ENCODE assay signal across 19 cellular contexts in genomic region chr5:127321465-127321864, GRCh38. TPM values are rescaled to one million over a fixed set of nuclear protein-coding genes. Genes with fewer than 3 reads are reported as not detected.
"Had no signal": no experiment of that assay in that cellular context is flagged by ENCODE, and none has a peak within 500 bp of the region (broad histone marks: within the 10 kb centered on the region; RNA-seq: fewer than 3 reads in every experiment).

No MANE protein-coding gene starts in this region.

- ATAC-seq: esophagus mucosa; heart left ventricle; naive thymus-derived CD8-positive, alpha-beta T cell had no signal

- H3K27ac ChIP-seq: heart left ventricle, neural progenitor cell, ovary, right atrium auricular region, sigmoid colon, skin epidermis, testis, transverse colon had no signal

- H3K27me3 ChIP-seq: heart left ventricle, neural progenitor cell, ovary, right atrium auricular region, sigmoid colon, testis, transverse colon had no signal

- H3K4me3 Mint-ChIP-seq: naive thymus-derived CD8-positive, alpha-beta T cell; neural progenitor cell; stimulated activated naive CD8-positive, alpha-beta T cell treated with anti-CD3 and anti-CD28 coated beads, Interleukin-15, amount 100 ng/mL, for 72 hours had no signal

- H3K4me3 ChIP-seq: heart left ventricle, neural progenitor cell, ovary, right atrium auricular region, sigmoid colon, skin epidermis, testis, transverse colon had no signal

- H3K36me3 Mint-ChIP-seq: naive thymus-derived CD8-positive, alpha-beta T cell had no signal

- FAIRE-seq: endometrium, frontal cortex had no signal

- DNase-seq: effector memory CD4-positive, alpha-beta T cell; heart left ventricle; hippocampal formation; left colon; mammary epithelial cell; naive thymus-derived CD8-positive, alpha-beta T cell; nucleus accumbens; ovary; sigmoid colon; stimulated activated CD4-positive, alpha-beta T cell treated with anti-CD3 and anti-CD28 coated beads, Interleukin-12 subunit alpha, Interleukin-12 subunit beta, amount 100 ng/mL, for 4 hours; stimulated activated naive CD8-positive, alpha-beta T cell treated with anti-CD3 and anti-CD28 coated beads, Interleukin-15, amount 100 ng/mL, for 72 hours; testis; transverse colon had no signal

- H3K4me2 ChIP-seq: neural progenitor cell had no signal

- H3K9ac ChIP-seq: neural progenitor cell had no signal

- H3K9me3 ChIP-seq: heart left ventricle, ovary, right atrium auricular region, sigmoid colon, testis, transverse colon had no signal

- H3K9me3 Mint-ChIP-seq: naive thymus-derived CD8-positive, alpha-beta T cell; neural progenitor cell; stimulated activated naive CD8-positive, alpha-beta T cell treated with anti-CD3 and anti-CD28 coated beads, Interleukin-15, amount 100 ng/mL, for 72 hours had no signal

- H3K27ac Mint-ChIP-seq: naive thymus-derived CD8-positive, alpha-beta T cell; neural progenitor cell; stimulated activated naive CD8-positive, alpha-beta T cell treated with anti-CD3 and anti-CD28 coated beads, Interleukin-15, amount 100 ng/mL, for 72 hours had no signal

- H2AFZ ChIP-seq: neural progenitor cell had no signal

- H3K36me3 ChIP-seq: heart left ventricle, neural progenitor cell, ovary, right atrium auricular region, sigmoid colon, transverse colon had no signal

- H3K4me1 ChIP-seq: heart left ventricle, right atrium auricular region, sigmoid colon, testis, transverse colon had no signal

RNA-seq across cellular contexts. Expression of gene MEGF10, which starts 30.9 kb away (rescaled TPM):
- polyA plus RNA-seq: mammary epithelial cell; naive thymus-derived CD8-positive, alpha-beta T cell had no signal
